In the genomic region with DNA sequence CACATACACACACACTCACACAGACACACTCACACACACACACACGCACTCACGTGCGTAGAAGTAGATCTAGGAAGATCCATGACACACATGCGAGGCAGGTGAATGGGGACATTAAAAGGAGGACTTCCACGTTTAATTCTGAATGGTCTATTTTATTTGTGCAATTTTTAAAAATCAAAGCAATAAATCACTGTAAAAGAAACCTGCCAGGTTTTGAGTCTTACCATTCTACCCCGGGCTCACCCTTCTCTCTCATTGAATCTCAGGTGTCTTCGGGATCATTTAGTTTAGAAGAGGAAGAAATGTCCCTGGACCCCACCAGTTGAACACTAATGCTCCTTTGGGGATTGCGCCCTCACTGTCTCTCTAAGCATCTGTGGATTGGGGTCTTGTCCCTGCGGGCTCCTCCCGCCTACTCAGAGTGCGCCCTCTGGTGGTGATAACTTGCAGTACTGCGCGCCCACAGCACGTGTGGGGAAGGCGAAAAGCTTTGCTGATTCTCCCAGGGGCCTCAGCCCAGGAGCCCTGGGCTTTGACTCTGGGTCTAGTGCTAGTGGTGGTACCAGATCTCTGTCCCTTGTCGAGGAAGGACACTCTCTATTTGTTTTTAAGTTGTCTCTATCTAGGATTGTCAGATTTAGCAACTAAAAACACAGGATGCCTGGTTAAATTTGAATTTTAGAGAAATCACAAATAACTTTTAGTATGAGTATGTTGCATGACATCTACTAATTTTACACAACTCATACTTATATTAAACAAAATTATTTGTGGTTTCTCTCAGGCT, we compare ENCODE assay signal across 8 cellular contexts. TPM values are rescaled to one million over a fixed set of nuclear protein-coding genes. Genes with fewer than 3 reads are reported as not detected.
DNase-seq lines count a peak whose midpoint lies in the region; ATAC-seq and TF ChIP-seq lines count a peak whose summit lies in the region.

No MANE protein-coding gene starts in this region.

- no peaks in the 10 kb centered on the region for H3K9me3 ChIP-seq in parathyroid adenoma (ENCODE audit: control insufficient read depth, low read length)

- H3K4me2 ChIP-seq in parathyroid adenoma (ENCODE audit: low read length) = no peak overlapping the region

- no peak overlapping the region for H2AFZ ChIP-seq in parathyroid adenoma

- no peaks in the 10 kb centered on the region for H3K4me1 ChIP-seq in parathyroid adenoma

- H3K36me3 ChIP-seq in parathyroid adenoma (ENCODE audit: control insufficient read depth, insufficient read depth, low read length) = no peaks in the 10 kb centered on the region

- peak; percentile 75 for DNase-seq in Daoy (ENCODE audit: low read depth)
- peak; percentile 32 for DNase-seq in HT1080 (ENCODE audit: low read depth)
- peak; percentile 23 for DNase-seq in activated CD4-positive, alpha-beta T cell treated with anti-CD3 and anti-CD28 coated beads, Interleukin-2, amount 50 U/mL, for 1 hour
- DNase-seq in epithelial cell of esophagus (ENCODE audit: low read depth) = peak; percentile 34
- DNase-seq in cerebellar cortex (ENCODE audit: low spot score) = no peak
- no peak for DNase-seq in DMS114 treated with DMSO at 0.1 percent for 48 hours (lab: John Stamatoyannopoulos, UW; ENCODE audit: unreplicated experiment)

- H3K9ac ChIP-seq in parathyroid adenoma = no peak overlapping the region

- ATAC-seq in HG03139 (IDR thresholded peaks at IDR 0.05; ENCODE audit: unreplicated experiment) = no peak

- no peak overlapping the region for H3K27ac ChIP-seq in parathyroid adenoma

- H3K4me3 ChIP-seq in epithelial cell of esophagus (ENCODE audit: low read length) (no peak overlapping the region), parathyroid adenoma (ENCODE audit: low read depth, low read length) (no peak overlapping the region)

- peak; percentile 63 for TF ChIP-seq CTCF in epithelial cell of esophagus (IDR thresholded peaks at IDR 0.05; ENCODE audit: insufficient read depth, low read depth, low read length, missing control alignments)
- TF ChIP-seq CTCF in parathyroid adenoma (IDR thresholded peaks at IDR 0.05) = peak; percentile 45

- H3K27me3 ChIP-seq in parathyroid adenoma (ENCODE audit: control insufficient read depth, insufficient read depth, low read length) = no peaks in the 10 kb centered on the region

- H3K79me2 ChIP-seq in parathyroid adenoma = no peaks in the 10 kb centered on the region

RNA-seq across cellular contexts. Expression of a gene that starts 34.8 kb away (rescaled TPM):
- 87.7 and 93.3 TPM in 2 replicates for total RNA-seq in Daoy (2014; rRNA removed; shearing (Covaris generic))
- 56.3 and 65.1 TPM in 2 replicates for total RNA-seq in HT1080 (2014; rRNA removed; shearing (Covaris generic))
- 60.6 and 62.0 TPM in 2 replicates for polyA plus RNA-seq in HT1080 (2015; cell fraction: cytosol; rRNA removed)
- polyA plus RNA-seq in HT1080 (2015; cell fraction: nucleus; rRNA removed) = 62.9 and 65.3 TPM in 2 replicates

Comparison
In these comparisons a context has a peak if more than half of its experiments do, and no peak if none do; other contexts are left out.
1. DNase-seq: peak in Daoy (single experiment), HT1080 (single experiment), activated CD4-positive, alpha-beta T cell treated with anti-CD3 and anti-CD28 coated beads, Interleukin-2, amount 50 U/mL, for 1 hour (single experiment) and epithelial cell of esophagus (single experiment); none in cerebellar cortex (single experiment) and DMS114 treated with DMSO at 0.1 percent for 48 hours (single experiment).